10 cellular contexts compared by ENCODE assay signal in genomic region chr4:183142566-183143545, GRCh38. TPM values are rescaled to one million over a fixed set of nuclear protein-coding genes. Genes with fewer than 3 reads are reported as not detected.
DNase-seq lines count a peak whose midpoint lies in the region; ATAC-seq, FAIRE-seq and TF ChIP-seq lines count a peak whose summit lies in the region.
"Had no signal": no experiment of that assay in that cellular context is flagged by ENCODE, and none has a peak within 500 bp of the region (broad histone marks: within the 10 kb centered on the region; RNA-seq: fewer than 3 reads in every experiment).

No MANE protein-coding gene starts in this region.

- H3K9me3 ChIP-seq in MG63 = no peaks in the 10 kb centered on the region
- H3K9me3 ChIP-seq: mucosa of descending colon had no signal

- TF ChIP-seq CTCF in bronchial epithelial cell (IDR thresholded peaks at IDR 0.05; ENCODE audit: insufficient read depth, low read length, severe bottlenecking) = no peak

- H3K4me1 Mint-ChIP-seq in stimulated activated naive B cell treated with anti-CD40 and anti-IgM and Interleukin-4, amounts not matched to agents 10 μg/mL and 1 μg/mL and 100 μg/mL, for 72 hours = no peaks in the 10 kb centered on the region

- FAIRE-seq in bronchial epithelial cell (lab: Jason Lieb, UNC) = no peak

- H3K9me3 Mint-ChIP-seq in stimulated activated naive B cell treated with anti-CD40 and anti-IgM and Interleukin-4, amounts not matched to agents 10 μg/mL and 1 μg/mL and 100 μg/mL, for 72 hours = no peaks in the 10 kb centered on the region
- H3K9me3 Mint-ChIP-seq: activated naive CD8-positive, alpha-beta T cell treated with anti-CD3 and anti-CD28 coated beads, Interleukin-2, amount 50 U/mL, for 24 hours had no signal

- H3K27me3 ChIP-seq in MG63 (no peaks in the 10 kb centered on the region), bronchial epithelial cell (ENCODE audit: control insufficient read depth, insufficient read depth, low read length) (no peaks in the 10 kb centered on the region)

- H3K27me3 Mint-ChIP-seq in stimulated activated naive B cell treated with anti-CD40 and anti-IgM and Interleukin-4, amounts not matched to agents 10 μg/mL and 1 μg/mL and 100 μg/mL, for 72 hours = peaks cover 6 to 8% of the 10 kb centered on the region in 2 donors

- no peak for ATAC-seq in stimulated activated naive B cell treated with anti-CD40 and anti-IgM and Interleukin-4, amounts not matched to agents 10 μg/mL and 1 μg/mL and 100 μg/mL, for 72 hours (replicated peaks)
- ATAC-seq in GM18868 (IDR thresholded peaks at IDR 0.05; ENCODE audit: unreplicated experiment) = no peak
- ATAC-seq: activated naive CD8-positive, alpha-beta T cell treated with anti-CD3 and anti-CD28 coated beads, Interleukin-2, amount 50 U/mL, for 24 hours; mucosa of descending colon had no signal

- H3K4me3 Mint-ChIP-seq in stimulated activated naive B cell treated with anti-CD40 and anti-IgM and Interleukin-4, amounts not matched to agents 10 μg/mL and 1 μg/mL and 100 μg/mL, for 72 hours = no peak overlapping the region
- H3K4me3 Mint-ChIP-seq: activated naive CD8-positive, alpha-beta T cell treated with anti-CD3 and anti-CD28 coated beads, Interleukin-2, amount 50 U/mL, for 24 hours had no signal

- H3K27ac Mint-ChIP-seq in stimulated activated naive B cell treated with anti-CD40 and anti-IgM and Interleukin-4, amounts not matched to agents 10 μg/mL and 1 μg/mL and 100 μg/mL, for 72 hours = no peak overlapping the region
- H3K27ac Mint-ChIP-seq: activated naive CD8-positive, alpha-beta T cell treated with anti-CD3 and anti-CD28 coated beads, Interleukin-2, amount 50 U/mL, for 24 hours had no signal

- H3K36me3 ChIP-seq in MG63 (no peaks in the 10 kb centered on the region), bronchial epithelial cell (ENCODE audit: control insufficient read depth, insufficient read depth, low read length) (no peaks in the 10 kb centered on the region)

- DNase-seq in COR-L47 (lab: John Stamatoyannopoulos, UW) = peak; percentile 11
- DNase-seq in MG63 = peak; percentile 80
- DNase-seq in bronchial epithelial cell (ENCODE audit: low read depth) = peak; percentile 83
- DNase-seq in lung microvascular endothelial cell (ENCODE audit: low read depth in 2 of 2) = peak; percentile 43 to 71
- DNase-seq in stimulated activated naive B cell treated with anti-CD40 and anti-IgM and Interleukin-4, amounts not matched to agents 10 μg/mL and 1 μg/mL and 100 μg/mL, for 72 hours = no peak
- DNase-seq in SKM-1 treated with dmso at 0.1 percent for 144 hours (lab: John Stamatoyannopoulos, UW; ENCODE audit: unreplicated experiment) = no peak
- DNase-seq in NCI-H2107 (lab: John Stamatoyannopoulos, UW) = no peak
- DNase-seq: activated naive CD8-positive, alpha-beta T cell treated with anti-CD3 and anti-CD28 coated beads, Interleukin-2, amount 50 U/mL, for 24 hours had no signal

- H3K4me3 ChIP-seq in MG63 (no peak overlapping the region), bronchial epithelial cell (ENCODE audit: low read depth, low read length) (no peak overlapping the region)
- H3K4me3 ChIP-seq: mucosa of descending colon had no signal

- no peaks in the 10 kb centered on the region for H3K36me3 Mint-ChIP-seq in stimulated activated naive B cell treated with anti-CD40 and anti-IgM and Interleukin-4, amounts not matched to agents 10 μg/mL and 1 μg/mL and 100 μg/mL, for 72 hours

RNA-seq across cellular contexts. Expression of gene WWC2, which starts 43.8 kb away (rescaled TPM):
- total RNA-seq in MG63 (2014; rRNA removed; shearing (Covaris generic); ENCODE audit: low replicate concordance) = 11.4 and 16.0 TPM in 2 replicates
- total RNA-seq in bronchial epithelial cell (13.2 and 13.4 TPM in 2 replicates), lung microvascular endothelial cell (17.2 and 26.0 TPM in 2 replicates)

Comparison
In these comparisons a context has a peak if more than half of its experiments do, and no peak if none do; other contexts are left out.
1. DNase-seq: peak in COR-L47 (single experiment), MG63 (single experiment), bronchial epithelial cell (single experiment) and lung microvascular endothelial cell (2 of 2); none in stimulated activated naive B cell treated with anti-CD40 and anti-IgM and Interleukin-4, amounts not matched to agents 10 μg/mL and 1 μg/mL and 100 μg/mL, for 72 hours (single experiment), SKM-1 treated with dmso at 0.1 percent for 144 hours (single experiment) and NCI-H2107 (single experiment).